1 cellular context compared by ENCODE assay signal in genomic region chr19:57351867-57352266, GRCh38.
TF ChIP-seq lines count a peak whose summit lies in the region.

No MANE protein-coding gene starts in this region.

TF ChIP-seq in GM23338, 12 proteins besides CTCF, POLR2A, EP300 and RAD21 (continued from another document):
- no peak for TF ChIP-seq ZNF462 (CRISPR knock-in tag; IDR thresholded peaks at IDR 0.05)
